In genomic region chrX:107199491-107199890, GRCh38 we compare ENCODE assay signal across 18 cellular contexts. TPM values are rescaled to one million over a fixed set of nuclear protein-coding genes. Genes with fewer than 3 reads are reported as not detected.
DNase-seq lines count a peak whose midpoint lies in the region; ATAC-seq, FAIRE-seq and TF ChIP-seq lines count a peak whose summit lies in the region.
"Had no signal": no experiment of that assay in that cellular context is flagged by ENCODE, and none has a peak within 500 bp of the region (broad histone marks: within the 10 kb centered on the region; RNA-seq: fewer than 3 reads in every experiment).

No MANE protein-coding gene starts in this region.

- intact Hi-C loops in PC-3 (cut with micrococcal nuclease) = no loop called here
- intact Hi-C loops in sigmoid colon (cut with DNase I) = no loop called here

- in situ Hi-C loops in ACHN (cut with HindIII; ENCODE audit: low pct_ligation_motif_present, low pct_unique_long_range_greater_than_20kb, low sequenced_read_pairs) = no loop called here

- 92 to 94% methylated on average over 3 of the region's 3 CpGs for WGBS in sigmoid colon, 2 donors

- H3K27me3 ChIP-seq in PC-3 (ENCODE audit: low read length) = no peaks in the 10 kb centered on the region
- H3K27me3 ChIP-seq in sigmoid colon = no peaks in the 10 kb centered on the region

- FAIRE-seq in frontal cortex (lab: Jason Lieb, UNC) = no peak
- FAIRE-seq: A204.1, D721Med had no signal

- TF ChIP-seq EP300 in sigmoid colon (IDR thresholded peaks at IDR 0.05) = no peak

- ATAC-seq in PC-3 (no peak), GM18867 (IDR thresholded peaks at IDR 0.05; ENCODE audit: unreplicated experiment) (no peak)
- ATAC-seq: CD8-positive, alpha-beta T cell had no signal

- no peak for TF ChIP-seq CTCF in PC-3 (conservative IDR thresholded peaks at IDR 0.05; ENCODE audit: low read depth, low read length)
- no peak for TF ChIP-seq CTCF in epithelial cell of proximal tubule (conservative IDR thresholded peaks at IDR 0.05; ENCODE audit: low read depth, low read length)
- TF ChIP-seq CTCF in sigmoid colon (IDR thresholded peaks at IDR 0.05) = no peak

- H3F3A ChIP-seq in PC-3 (ENCODE audit: low read length, unreplicated experiment) = no peaks in the 10 kb centered on the region

- H3K9me2 ChIP-seq in PC-3 (replicated peaks; ENCODE audit: low read length) = no peaks in the 10 kb centered on the region

- POLR2A ChIA-PET in PC-3 (lab: Charles Lee; ENCODE audit: unreplicated experiment) = no interaction called here

- DNase-seq in ACHN (peak; percentile 2), PC-3 (peak; percentile 7), epithelial cell of proximal tubule (ENCODE audit: low read depth) (peak; percentile 33), renal cortical epithelial cell (ENCODE audit: low read depth) (peak; percentile 77), sigmoid colon (no peak), frontal cortex (ENCODE audit: low spot score in 2 of 2) (no peak)
- DNase-seq: CD8-positive, alpha-beta T cell; COR-L47; DMS153; GF-D8; HCEC 1CT had no signal

- no peaks in the 10 kb centered on the region for H4K20me1 ChIP-seq in PC-3 (ENCODE audit: low read length)

- H3K4me2 ChIP-seq in PC-3 (ENCODE audit: low read length) = no peak overlapping the region

- TF ChIP-seq POLR2A in sigmoid colon (IDR thresholded peaks at IDR 0.05) = no peak

- no peak overlapping the region for H3K9ac ChIP-seq in PC-3 (ENCODE audit: low read length)

- H3K27ac ChIP-seq in PC-3 (ENCODE audit: low read length) (no peak overlapping the region), sigmoid colon (no peak overlapping the region)
- H3K27ac ChIP-seq: HL-60 had no signal

- H3K36me3 ChIP-seq in PC-3 (ENCODE audit: low read depth, low read length) = no peaks in the 10 kb centered on the region
- no peaks in the 10 kb centered on the region for H3K36me3 ChIP-seq in sigmoid colon

- BruUV-seq in PC-3 (replicated peaks; lab: Mats Ljungman, UMichigan) = no TSS peak

- H3K4me3 ChIP-seq in PC-3 (ENCODE audit: low read length) (no peak overlapping the region), epithelial cell of proximal tubule (ENCODE audit: low read depth, low read length) (no peak overlapping the region), sigmoid colon (no peak overlapping the region)

- CTCF ChIA-PET in PC-3 (lab: Charles Lee) = no interaction called here

- no peak overlapping the region for H2AFZ ChIP-seq in PC-3 (ENCODE audit: low read length)

- no peaks in the 10 kb centered on the region for H3K9me3 ChIP-seq in PC-3 (ENCODE audit: low read length)
- H3K9me3 ChIP-seq in sigmoid colon = no peaks in the 10 kb centered on the region

- no peaks in the 10 kb centered on the region for H3K79me2 ChIP-seq in PC-3 (ENCODE audit: low read length)

- no peaks in the 10 kb centered on the region for H3K4me1 ChIP-seq in PC-3 (ENCODE audit: insufficient read depth, low read length)
- H3K4me1 ChIP-seq in sigmoid colon = no peaks in the 10 kb centered on the region

RNA-seq across cellular contexts. Expression of gene NUP62CL, which starts 6.7 kb away (rescaled TPM):
- 4.8 and 9.9 TPM in 2 replicates for total RNA-seq in PC-3 (2014; rRNA removed)
- 3.5 and 14.8 TPM in 2 replicates for total RNA-seq in epithelial cell of proximal tubule
- total RNA-seq in renal cortical epithelial cell = 2.4 and 5.6 TPM in 2 replicates
- under 1 TPM in 1 of 4 donors, not detected in 3; 0.71 TPM for total RNA-seq in sigmoid colon
- 1 to 10 TPM; 2.3 to 3.6 (median 3.2) TPM for polyA plus RNA-seq in sigmoid colon
- 1.6 TPM for total RNA-seq in frontal cortex
- polyA plus RNA-seq: BJ, CD14-positive monocyte had no signal

RNA-seq across cellular contexts. Expression of gene DNAAF6, which starts 6.9 kb away (rescaled TPM):
- total RNA-seq in PC-3 (2014; rRNA removed) (not detected in 2 replicates), epithelial cell of proximal tubule (not detected in 2 replicates), renal cortical epithelial cell (not detected in 2 replicates), sigmoid colon (not detected), frontal cortex (not detected)
- polyA plus RNA-seq in sigmoid colon = not detected
- total RNA-seq: CD8-positive, alpha-beta T cell; H4 had no signal
- polyA plus RNA-seq: BJ, CD14-positive monocyte had no signal

Comparison
In these comparisons a context has a peak if more than half of its experiments do, and no peak if none do; other contexts are left out.
1. DNase-seq: peak in ACHN (single experiment), PC-3 (single experiment), epithelial cell of proximal tubule (single experiment) and renal cortical epithelial cell (single experiment); none in sigmoid colon (single experiment) and frontal cortex (0 of 2).